Comparison of ENCODE assay signal across 8 cellular contexts in the genomic region with DNA sequence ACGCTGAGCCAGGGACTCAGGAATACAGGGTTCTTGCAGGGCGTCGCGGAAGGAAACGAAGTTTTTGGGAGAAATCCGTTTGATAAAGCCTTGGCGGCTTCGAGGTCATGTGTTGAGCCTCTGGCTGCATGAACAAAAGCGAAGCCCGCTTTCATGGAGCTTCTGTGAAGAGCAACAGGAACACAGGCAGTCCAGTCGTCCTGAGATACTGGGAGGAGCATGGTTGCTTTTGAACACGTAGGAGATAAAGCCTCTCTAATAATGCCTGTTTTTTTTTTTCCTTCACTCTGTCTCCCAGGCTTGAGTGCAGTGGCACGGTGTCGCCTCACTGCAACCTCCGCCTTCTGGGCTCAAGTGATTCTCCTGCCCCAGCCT. TPM values are rescaled to one million over a fixed set of nuclear protein-coding genes. Genes with fewer than 3 reads are reported as not detected.
DNase-seq lines count a peak whose midpoint lies in the region; ATAC-seq and TF ChIP-seq lines count a peak whose summit lies in the region.

No MANE protein-coding gene starts in this region.

- H3K4me1 Mint-ChIP-seq in activated naive CD4-positive, alpha-beta T cell treated with anti-CD3 and anti-CD28 coated beads for 36 hours (ENCODE audit: low read depth), result peaks cover 18% of the 10 kb centered on the region
- peaks cover 14% of the 10 kb centered on the region for H3K4me1 Mint-ChIP-seq in osteocyte (ENCODE audit: unreplicated experiment)

- H3K36me3 Mint-ChIP-seq in activated naive CD4-positive, alpha-beta T cell treated with anti-CD3 and anti-CD28 coated beads for 36 hours (ENCODE audit: low read depth), result peaks cover 32% of the 10 kb centered on the region
- H3K36me3 Mint-ChIP-seq in osteocyte (ENCODE audit: unreplicated experiment), result peaks cover 37% of the 10 kb centered on the region

- H3K27ac Mint-ChIP-seq in activated naive CD4-positive, alpha-beta T cell treated with anti-CD3 and anti-CD28 coated beads for 36 hours, result peak overlapping the region; percentile 79
- H3K27ac Mint-ChIP-seq in osteocyte (ENCODE audit: unreplicated experiment), result peak overlapping the region; percentile 91

- peak overlapping the region; percentile 88 for H3K4me3 Mint-ChIP-seq in activated naive CD4-positive, alpha-beta T cell treated with anti-CD3 and anti-CD28 coated beads for 36 hours
- peak overlapping the region; percentile 87 for H3K4me3 Mint-ChIP-seq in osteocyte (ENCODE audit: unreplicated experiment)

- CTCF ChIA-PET in activated naive CD4-positive, alpha-beta T cell treated with anti-CD3 and anti-CD28 coated beads for 36 hours (lab: Charles Lee), result interaction anchor here (1.7 kb wide), 1 partner anchor 174 kb away, joined by 4 read pairs; no protein-coding TSS in a partner anchor

- H3K4me3 ChIP-seq in SJSA1 (peak overlapping the region; percentile 65), fibroblast of mammary gland (ENCODE audit: control insufficient read depth, low read depth, low read length) (peak overlapping the region; percentile 61)

- H3K9me3 Mint-ChIP-seq in activated naive CD4-positive, alpha-beta T cell treated with anti-CD3 and anti-CD28 coated beads for 36 hours, result peaks cover 29% of the 10 kb centered on the region
- peaks cover 22% of the 10 kb centered on the region for H3K9me3 Mint-ChIP-seq in osteocyte (ENCODE audit: unreplicated experiment)

- ATAC-seq in HG03108 (IDR thresholded peaks at IDR 0.05; ENCODE audit: unreplicated experiment), result no peak

- DNase-seq in activated naive CD4-positive, alpha-beta T cell treated with anti-CD3 and anti-CD28 coated beads for 36 hours, result no peak
- DNase-seq in activated naive CD4-positive, alpha-beta T cell treated with Interleukin-2 at 50 U/mL for 16 hours, result no peak
- no peak for DNase-seq in SJSA1 (ENCODE audit: low read depth in 1 of 2, low spot score in 2 of 2)
- peak; percentile 30 for DNase-seq in fibroblast of mammary gland (ENCODE audit: low read depth)
- DNase-seq in osteocyte (ENCODE audit: extremely low spot score, unreplicated experiment), result no peak
- DNase-seq in A172 (ENCODE audit: low spot score), result no peak
- DNase-seq in SKM-1 treated with dmso at 0.1 percent for 144 hours (lab: John Stamatoyannopoulos, UW; ENCODE audit: unreplicated experiment), result no peak

- H3K27ac ChIP-seq in SJSA1, result no peak overlapping the region

- H3K36me3 ChIP-seq in SJSA1, result peaks cover 21% of the 10 kb centered on the region

- H3K4me1 ChIP-seq in SJSA1 (replicated peaks), result peaks cover 12% of the 10 kb centered on the region

- TF ChIP-seq CTCF in fibroblast of mammary gland (conservative IDR thresholded peaks at IDR 0.05; ENCODE audit: control insufficient read depth, insufficient read depth, low read depth, low read length) (no peak), osteocyte (IDR thresholded peaks at IDR 0.05) (no peak)

- intact Hi-C loops in activated naive CD4-positive, alpha-beta T cell treated with anti-CD3 and anti-CD28 coated beads for 36 hours (cut with micrococcal nuclease), result loop anchor here (5.0 to 10.0 kb wide), 4 partner anchors 42 to 354 kb away; a partner anchor contains a TSS

- H3K9me3 ChIP-seq in SJSA1 (replicated peaks), result peaks cover 13% of the 10 kb centered on the region

- no peaks in the 10 kb centered on the region for H3K27me3 ChIP-seq in SJSA1 (replicated peaks)

- H3K27me3 Mint-ChIP-seq in activated naive CD4-positive, alpha-beta T cell treated with anti-CD3 and anti-CD28 coated beads for 36 hours (ENCODE audit: low read depth), result no peaks in the 10 kb centered on the region
- no peaks in the 10 kb centered on the region for H3K27me3 Mint-ChIP-seq in osteocyte (ENCODE audit: unreplicated experiment)

RNA-seq across cellular contexts. Expression of a gene that starts 0.5 kb away (rescaled TPM):
- 10 to 100 TPM; 17.8 to 17.9 TPM for total RNA-seq in activated naive CD4-positive, alpha-beta T cell treated with anti-CD3 and anti-CD28 coated beads for 36 hours
- total RNA-seq in SJSA1 (2014; rRNA removed; shearing (Covaris generic)), result 29.8 and 41.3 TPM in 2 replicates
- 48.8 and 49.9 TPM in 2 replicates for total RNA-seq in osteocyte
- 0.12 TPM in 1 of 2 replicates, not detected in the other for total RNA-seq in A172 (2014; rRNA removed; shearing (Covaris generic))

RNA-seq across cellular contexts. Expression of a gene that starts 42.9 kb away (rescaled TPM):
- 1 to 10 TPM; 5.2 to 5.4 TPM for total RNA-seq in activated naive CD4-positive, alpha-beta T cell treated with anti-CD3 and anti-CD28 coated beads for 36 hours
- 1.8 and 3.3 TPM in 2 replicates for total RNA-seq in SJSA1 (2014; rRNA removed; shearing (Covaris generic))
- 1.7 and 2.4 TPM in 2 replicates for total RNA-seq in osteocyte
- 0.41 and 1.4 TPM in 2 replicates for total RNA-seq in A172 (2014; rRNA removed; shearing (Covaris generic))

Comparison
In these comparisons a context has a peak if more than half of its experiments do, and no peak if none do; other contexts are left out.
1. RNA of a gene that starts 0.5 kb away (total RNA-seq): 48.8 to 49.9 TPM in osteocyte, 29.8 to 41.3 TPM in SJSA1 and 17.8 to 17.9 TPM in activated naive CD4-positive, alpha-beta T cell treated with anti-CD3 and anti-CD28 coated beads for 36 hours; 0.12 TPM in A172; every median in the first group is over 10 times any median in the second.